1 cellular context compared by ENCODE assay signal in genomic region chr22:50361222-50361621, GRCh38.
TF ChIP-seq lines count a peak whose summit lies in the region.

No MANE protein-coding gene starts in this region.

TF ChIP-seq in IMR-90, 13 proteins besides CTCF, POLR2A, EP300 and RAD21:
- TF ChIP-seq, protein P1, sequence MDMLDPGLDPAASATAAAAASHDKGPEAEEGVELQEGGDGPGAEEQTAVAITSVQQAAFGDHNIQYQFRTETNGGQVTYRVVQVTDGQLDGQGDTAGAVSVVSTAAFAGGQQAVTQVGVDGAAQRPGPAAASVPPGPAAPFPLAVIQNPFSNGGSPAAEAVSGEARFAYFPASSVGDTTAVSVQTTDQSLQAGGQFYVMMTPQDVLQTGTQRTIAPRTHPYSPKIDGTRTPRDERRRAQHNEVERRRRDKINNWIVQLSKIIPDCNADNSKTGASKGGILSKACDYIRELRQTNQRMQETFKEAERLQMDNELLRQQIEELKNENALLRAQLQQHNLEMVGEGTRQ (IDR thresholded peaks at IDR 0.05; ENCODE audit: low read depth, low read length), result no peak
- no peak for TF ChIP-seq NFE2L2 (IDR thresholded peaks at IDR 0.05; ENCODE audit: low read depth, low read length)
- TF ChIP-seq FOS (IDR thresholded peaks at IDR 0.05; ENCODE audit: low read depth, low read length), result no peak
- no peak for TF ChIP-seq RFX5 (IDR thresholded peaks at IDR 0.05; ENCODE audit: low read depth, low read length)
- no peak for TF ChIP-seq SMC3 (IDR thresholded peaks at IDR 0.05; ENCODE audit: low read depth, low read length)
- TF ChIP-seq RCOR1 (IDR thresholded peaks at IDR 0.05; ENCODE audit: insufficient replicate concordance, low read length), result no peak
- TF ChIP-seq CHD1 (IDR thresholded peaks at IDR 0.05; ENCODE audit: low read depth, low read length), result no peak
- no peak for TF ChIP-seq MAZ (IDR thresholded peaks at IDR 0.05; ENCODE audit: borderline replicate concordance, low read depth, low read length)
- TF ChIP-seq MXI1 (IDR thresholded peaks at IDR 0.05; ENCODE audit: borderline replicate concordance, low read depth, low read length), result no peak
- no peak for TF ChIP-seq CEBPB (IDR thresholded peaks at IDR 0.05; ENCODE audit: low read depth, low read length)
